Comparison of ENCODE assay signal across 8 cellular contexts in genomic region chrX:51332943-51333631, GRCh38. TPM values are rescaled to one million over a fixed set of nuclear protein-coding genes. Genes with fewer than 3 reads are reported as not detected.
A peak's percentile ranks its signal among the peaks of the same experiment; 100 is the strongest.
DNase-seq lines count a peak whose midpoint lies in the region; ATAC-seq and TF ChIP-seq lines count a peak whose summit lies in the region.
"Not testable (repeated sequence)": the region's sequence is repeated elsewhere in the genome, so short reads cannot be mapped to it uniquely, and the experiment has no call there.

No MANE protein-coding gene starts in this region.

- not testable (repeated sequence) for H2AK5ac ChIP-seq in trophoblast cell (ENCODE audit: low read length)

- not testable (repeated sequence) for H3K23ac ChIP-seq in trophoblast cell (ENCODE audit: low read length)

- not testable (repeated sequence) for H3K18ac ChIP-seq in trophoblast cell (ENCODE audit: low read length)

- not testable (repeated sequence) for H3K27ac ChIP-seq in CD4-positive, alpha-beta T cell (ENCODE audit: low read depth, low read length); body of pancreas; left lung; trophoblast cell (ENCODE audit: low read depth, low read length)
- peak overlapping the region; percentile 28 for H3K27ac ChIP-seq in HUES48 (ENCODE audit: low read depth, low read length)
- H3K27ac ChIP-seq in testis = peak overlapping the region; percentile 50 to 73

- not testable (repeated sequence) for H2AFZ ChIP-seq in trophoblast cell (ENCODE audit: insufficient read depth, low read length, poor library complexity)

- H3K9me3 ChIP-seq in CD4-positive, alpha-beta T cell (ENCODE audit: control insufficient read depth, low read length); HUES48 (ENCODE audit: control insufficient read depth, insufficient read depth, low read length); body of pancreas; left lung; trophoblast cell (ENCODE audit: insufficient read depth, low read depth, low read length); testis: not testable (repeated sequence)

- H3K9me3 Mint-ChIP-seq in CD4-positive, alpha-beta T cell; activated CD4-positive, alpha-beta T cell treated with anti-CD3 and anti-CD28 coated beads, Interleukin-2, amount 10 ng/mL, durations not matched to agents 24 days and 14 days: not testable (repeated sequence)

- not testable (repeated sequence) for H3K36me3 Mint-ChIP-seq in CD4-positive, alpha-beta T cell (ENCODE audit: low read depth); activated CD4-positive, alpha-beta T cell treated with anti-CD3 and anti-CD28 coated beads, Interleukin-2, amount 10 ng/mL, durations not matched to agents 24 days and 14 days (ENCODE audit: low read depth)

- H2BK12ac ChIP-seq in trophoblast cell (ENCODE audit: low read length) = not testable (repeated sequence)

- not testable (repeated sequence) for H2BK120ac ChIP-seq in trophoblast cell (ENCODE audit: insufficient read depth, low read length, poor library complexity)

- H3K27me3 ChIP-seq in CD4-positive, alpha-beta T cell (ENCODE audit: control insufficient read depth, insufficient read depth, low read length); HUES48 (ENCODE audit: control insufficient read depth, insufficient read depth, low read length); body of pancreas; trophoblast cell (ENCODE audit: insufficient read depth, low read length); testis: not testable (repeated sequence)
- H3K27me3 ChIP-seq in left lung = peaks cover 6 to 12% of the 10 kb centered on the region in 2 donors

- not testable (repeated sequence) for H3K27me3 Mint-ChIP-seq in CD4-positive, alpha-beta T cell; activated CD4-positive, alpha-beta T cell treated with anti-CD3 and anti-CD28 coated beads, Interleukin-2, amount 10 ng/mL, durations not matched to agents 24 days and 14 days

- H3K36me3 ChIP-seq in HUES48 (ENCODE audit: control insufficient read depth, insufficient read depth, low read length); body of pancreas (replicated peaks in 1 of 2; ENCODE audit: insufficient read depth in 1 of 2, low read depth in 2 of 2); left lung; trophoblast cell (ENCODE audit: control insufficient read depth in 1 of 2, insufficient read depth in 2 of 2, low read length in 2 of 2); testis (ENCODE audit: low read depth, missing control alignments): not testable (repeated sequence)

- not testable (repeated sequence) for H4K12ac ChIP-seq in trophoblast cell (ENCODE audit: low read depth, low read length)

- not testable (repeated sequence) for H3K4me1 Mint-ChIP-seq in CD4-positive, alpha-beta T cell (ENCODE audit: low read depth); activated CD4-positive, alpha-beta T cell treated with anti-CD3 and anti-CD28 coated beads, Interleukin-2, amount 10 ng/mL, durations not matched to agents 24 days and 14 days

- H3K4me3 ChIP-seq in HUES48 (ENCODE audit: low read depth, low read length) = peak overlapping the region; percentile 74
- H3K4me3 ChIP-seq in body of pancreas = not testable (repeated sequence)
- H3K4me3 ChIP-seq in fibroblast of mammary gland (ENCODE audit: control insufficient read depth, low read depth, low read length) = peak overlapping the region; percentile 29
- peak overlapping the region; percentile 19 to 30 for H3K4me3 ChIP-seq in left lung
- H3K4me3 ChIP-seq in trophoblast cell (ENCODE audit: low read depth, low read length) = peak overlapping the region; percentile 72
- H3K4me3 ChIP-seq in testis = peak overlapping the region; percentile 55 to 65

- not testable (repeated sequence) for H2BK5ac ChIP-seq in trophoblast cell (ENCODE audit: low read depth, low read length, poor library complexity)

- not testable (repeated sequence) for H3K79me2 ChIP-seq in trophoblast cell (ENCODE audit: control insufficient read depth, insufficient read depth, low read length, poor library complexity)

- not testable (repeated sequence) for H4K8ac ChIP-seq in trophoblast cell (ENCODE audit: low read depth, low read length)

- H3K4me3 Mint-ChIP-seq in CD4-positive, alpha-beta T cell = peak overlapping the region; percentile 84
- H3K4me3 Mint-ChIP-seq in activated CD4-positive, alpha-beta T cell treated with anti-CD3 and anti-CD28 coated beads, Interleukin-2, amount 10 ng/mL, durations not matched to agents 24 days and 14 days = peak overlapping the region; percentile 89

- not testable (repeated sequence) for TF ChIP-seq CTCF in CD4-positive, alpha-beta T cell (IDR thresholded peaks at IDR 0.05); body of pancreas (IDR thresholded peaks at IDR 0.05); fibroblast of mammary gland (conservative IDR thresholded peaks at IDR 0.05; ENCODE audit: control insufficient read depth, insufficient read depth, low read depth, low read length); left lung (IDR thresholded peaks at IDR 0.05); testis (IDR thresholded peaks at IDR 0.05)

- H3K4me2 ChIP-seq in trophoblast cell (ENCODE audit: low read length) = peak overlapping the region; percentile 88

- not testable (repeated sequence) for H3K14ac ChIP-seq in trophoblast cell (ENCODE audit: low read length)

- WGBS in body of pancreas, 2 donors = 2% methylated on average over 22 of the region's 49 CpGs; no CpG with 5 or more reads in 1 of the 2 donors
- WGBS in trophoblast cell (ENCODE audit: extremely low coverage, insufficient coverage, insufficient read length) = no CpG with 5 or more reads among the region's 49 CpGs
- WGBS in testis, 2 donors = 3% methylated on average over 16 of the region's 49 CpGs; no CpG with 5 or more reads in 1 of the 2 donors

- peak; percentile 24 for ATAC-seq in CD4-positive, alpha-beta T cell (ENCODE audit: poor library complexity)
- ATAC-seq in body of pancreas = peak; percentile 30
- ATAC-seq in left lung = peak; percentile 38

- POLR2A ChIA-PET in CD4-positive, alpha-beta T cell (lab: Charles Lee) = not testable (repeated sequence)

- TF ChIP-seq POLR2A in body of pancreas (IDR thresholded peaks at IDR 0.05); testis (IDR thresholded peaks at IDR 0.05): not testable (repeated sequence)

- H3K4ac ChIP-seq in trophoblast cell (ENCODE audit: low read depth, low read length) = not testable (repeated sequence)

- peak overlapping the region; percentile 51 for H3K9ac ChIP-seq in HUES48 (ENCODE audit: low read depth, low read length)
- H3K9ac ChIP-seq in trophoblast cell (ENCODE audit: low read length) = not testable (repeated sequence)

- DNase-seq in CD4-positive, alpha-beta T cell; activated CD4-positive, alpha-beta T cell treated with anti-CD3 and anti-CD28 coated beads, Interleukin-2, amount 10 ng/mL, durations not matched to agents 24 days and 14 days; body of pancreas; left lung; trophoblast cell; testis: not testable (repeated sequence)
- peak; percentile 2 for DNase-seq in fibroblast of mammary gland (ENCODE audit: low read depth)

- not testable (repeated sequence) for H4K91ac ChIP-seq in trophoblast cell (ENCODE audit: low read depth, low read length)

- CTCF ChIA-PET in CD4-positive, alpha-beta T cell (lab: Charles Lee) = not testable (repeated sequence)

- H3K79me1 ChIP-seq in trophoblast cell (ENCODE audit: low read length) = not testable (repeated sequence)

- H3K4me1 ChIP-seq in HUES48 (ENCODE audit: control insufficient read depth, insufficient read depth, low read length) = peaks cover 10% of the 10 kb centered on the region
- H3K4me1 ChIP-seq in body of pancreas; left lung; trophoblast cell (ENCODE audit: control insufficient read depth in 1 of 2, insufficient read depth in 2 of 2, low read length in 2 of 2); testis: not testable (repeated sequence)

- intact Hi-C loops in CD4-positive, alpha-beta T cell (cut with DNase I, micrococcal nuclease) = loop anchor here in 1 of 2 experiments (10.0 kb wide), 1 partner anchor 932 kb away; no protein-coding TSS in a partner anchor
- intact Hi-C loops in activated CD4-positive, alpha-beta T cell treated with anti-CD3 and anti-CD28 coated beads, Interleukin-2, amount 10 ng/mL, durations not matched to agents 24 days and 14 days (cut with micrococcal nuclease); body of pancreas (cut with DNase I); left lung (cut with DNase I); testis (cut with DNase I; ENCODE audit: low total_unique reads): not testable (repeated sequence)

- not testable (repeated sequence) for H3K27ac Mint-ChIP-seq in CD4-positive, alpha-beta T cell
- peak overlapping the region; percentile 6 for H3K27ac Mint-ChIP-seq in activated CD4-positive, alpha-beta T cell treated with anti-CD3 and anti-CD28 coated beads, Interleukin-2, amount 10 ng/mL, durations not matched to agents 24 days and 14 days

RNA-seq across cellular contexts. Expression of gene NUDT10, which starts 0.5 kb away (rescaled TPM):
- total RNA-seq in CD4-positive, alpha-beta T cell = not detected
- total RNA-seq in activated CD4-positive, alpha-beta T cell treated with anti-CD3 and anti-CD28 coated beads, Interleukin-2, amount 10 ng/mL, durations not matched to agents 24 days and 14 days = 0.28 and 0.51 TPM in 2 replicates
- total RNA-seq in body of pancreas (1 to 10 TPM in 1 of 2 donors, not detected in 1; 1.0 TPM), left lung (under 1 TPM; 0.12 to 0.34 TPM), testis (100 to 1,000 TPM; 127 to 175 TPM)
- 1.0 and 1.1 TPM in 2 replicates for polyA plus RNA-seq in trophoblast cell (2013)
- 61.8 TPM for polyA plus RNA-seq in testis (ENCODE audit: insufficient read depth, low read depth, low replicate concordance)

Comparison
In these comparisons a context has a peak if more than half of its experiments do, and no peak if none do; other contexts are left out.
1. RNA of gene NUDT10, which starts 0.5 kb away (total RNA-seq): 127 to 175 TPM in testis; 1.0 TPM in body of pancreas, 0.28 to 0.51 TPM in activated CD4-positive, alpha-beta T cell treated with anti-CD3 and anti-CD28 coated beads, Interleukin-2, amount 10 ng/mL, durations not matched to agents 24 days and 14 days, 0.12 to 0.34 TPM in left lung and not detected in CD4-positive, alpha-beta T cell; every median in the first group is over 10 times any median in the second.
2. Peak in every context shown above with its lines, with median percentiles within 50 percentile points of each other: ATAC-seq.